In genomic region chr7:131164900-131165254, GRCh38 we compare ENCODE assay signal across 1 cellular context.
TF ChIP-seq lines count a peak whose summit lies in the region.

No MANE protein-coding gene starts in this region.

TF ChIP-seq in A549, 52 proteins besides CTCF, POLR2A, EP300 and RAD21 (continued from another document):
- TF ChIP-seq HDAC2 (IDR thresholded peaks at IDR 0.05) (no peak), HOXB13 (CRISPR knock-in tag; IDR thresholded peaks at IDR 0.05; ENCODE audit: low read depth) (peak; percentile 59; the same call in 1 of the 2 replicates), ESRRA (IDR thresholded peaks at IDR 0.05; ENCODE audit: borderline replicate concordance, low read length) (no peak), TP53 (CRISPR knock-in tag; IDR thresholded peaks at IDR 0.05) (no peak; the same call in 1 of the 2 replicates), POLR2AphosphoS2 (conservative IDR thresholded peaks at IDR 0.05; ENCODE audit: low read length) (no peak), FOSB (CRISPR knock-in tag; IDR thresholded peaks at IDR 0.05) (peak; percentile 43; the same call in 1 of the 2 replicates)
- TF ChIP-seq, protein P1, sequence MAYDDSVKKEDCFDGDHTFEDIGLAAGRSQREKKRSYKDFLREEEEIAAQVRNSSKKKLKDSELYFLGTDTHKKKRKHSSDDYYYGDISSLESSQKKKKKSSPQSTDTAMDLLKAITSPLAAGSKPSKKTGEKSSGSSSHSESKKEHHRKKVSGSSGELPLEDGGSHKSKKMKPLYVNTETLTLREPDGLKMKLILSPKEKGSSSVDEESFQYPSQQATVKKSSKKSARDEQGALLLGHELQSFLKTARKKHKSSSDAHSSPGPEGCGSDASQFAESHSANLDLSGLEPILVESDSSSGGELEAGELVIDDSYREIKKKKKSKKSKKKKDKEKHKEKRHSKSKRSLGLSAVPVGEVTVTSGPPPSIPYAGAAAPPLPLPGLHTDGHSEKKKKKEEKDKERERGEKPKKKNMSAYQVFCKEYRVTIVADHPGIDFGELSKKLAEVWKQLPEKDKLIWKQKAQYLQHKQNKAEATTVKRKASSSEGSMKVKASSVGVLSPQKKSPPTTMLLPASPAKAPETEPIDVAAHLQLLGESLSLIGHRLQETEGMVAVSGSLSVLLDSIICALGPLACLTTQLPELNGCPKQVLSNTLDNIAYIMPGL (CRISPR knock-in tag; IDR thresholded peaks at IDR 0.05; ENCODE audit: borderline replicate concordance) = no peak
- TF ChIP-seq, protein P2, sequence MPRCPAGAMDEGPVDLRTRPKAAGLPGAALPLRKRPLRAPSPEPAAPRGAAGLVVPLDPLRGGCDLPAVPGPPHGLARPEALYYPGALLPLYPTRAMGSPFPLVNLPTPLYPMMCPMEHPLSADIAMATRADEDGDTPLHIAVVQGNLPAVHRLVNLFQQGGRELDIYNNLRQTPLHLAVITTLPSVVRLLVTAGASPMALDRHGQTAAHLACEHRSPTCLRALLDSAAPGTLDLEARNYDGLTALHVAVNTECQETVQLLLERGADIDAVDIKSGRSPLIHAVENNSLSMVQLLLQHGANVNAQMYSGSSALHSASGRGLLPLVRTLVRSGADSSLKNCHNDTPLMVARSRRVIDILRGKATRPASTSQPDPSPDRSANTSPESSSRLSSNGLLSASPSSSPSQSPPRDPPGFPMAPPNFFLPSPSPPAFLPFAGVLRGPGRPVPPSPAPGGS (IDR thresholded peaks at IDR 0.05) = no peak; the same call in 2 of the 3 replicates
